20 cellular contexts compared by ENCODE assay signal in the genomic region with DNA sequence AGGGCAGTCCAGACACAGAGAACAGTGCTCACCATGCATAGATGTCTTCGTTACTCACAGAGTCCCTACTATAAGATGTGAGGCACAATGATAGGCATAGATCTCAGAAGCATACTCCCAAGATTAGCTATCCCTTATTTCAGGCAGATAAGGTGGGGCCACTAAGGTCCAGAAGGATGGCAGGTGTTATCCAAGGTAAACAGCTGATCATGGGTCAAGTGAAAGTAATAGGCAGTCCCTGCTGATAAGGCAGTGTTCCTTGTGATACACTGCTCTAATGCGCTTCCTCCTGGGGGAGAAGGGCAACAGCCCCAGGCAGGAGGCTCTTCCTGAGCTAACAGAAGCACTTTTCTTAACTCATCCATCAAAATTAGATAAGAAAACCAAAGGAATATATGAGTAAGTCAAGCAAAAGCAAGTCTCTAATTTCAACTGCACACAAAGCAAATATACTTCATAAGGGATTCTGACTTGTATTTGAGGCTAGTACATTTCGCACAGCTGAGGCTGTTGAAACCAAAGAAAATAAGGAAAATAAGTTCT. TPM values are rescaled to one million over a fixed set of nuclear protein-coding genes. Genes with fewer than 3 reads are reported as not detected.
DNase-seq lines count a peak whose midpoint lies in the region; ATAC-seq and FAIRE-seq lines count a peak whose summit lies in the region.
"Had no signal": no experiment of that assay in that cellular context is flagged by ENCODE, and none has a peak within 500 bp of the region (broad histone marks: within the 10 kb centered on the region; RNA-seq: fewer than 3 reads in every experiment).

No MANE protein-coding gene starts in this region.

- H3K4me3 ChIP-seq in small intestine (ENCODE audit: low read depth in 1 of 2, low read length in 2 of 2), result no peak overlapping the region
- H3K4me3 ChIP-seq: GM12878, SJCRH30 had no signal

- no peaks in the 10 kb centered on the region for H3K36me3 ChIP-seq in small intestine (ENCODE audit: control insufficient read depth in 2 of 2, insufficient read depth in 2 of 2, low read length in 2 of 2)
- H3K36me3 ChIP-seq: BE2C, SJCRH30 had no signal

- H3K9me3 ChIP-seq in small intestine (ENCODE audit: control insufficient read depth, low read depth), result no peaks in the 10 kb centered on the region
- H3K9me3 ChIP-seq: BE2C, SJCRH30 had no signal

- peak; percentile 9 for DNase-seq in NCI-H748 (lab: John Stamatoyannopoulos, UW; ENCODE audit: unreplicated experiment)
- DNase-seq in NCI-H748 treated with DMSO at 0.1 percent for 48 hours (lab: John Stamatoyannopoulos, UW), result no peak
- DNase-seq in OCI-M1 (lab: John Stamatoyannopoulos, UW), result peak; percentile 44
- DNase-seq in caudate nucleus (lab: John Stamatoyannopoulos, UW), result no peak
- peak; percentile 80 for DNase-seq in small intestine
- DNase-seq in AG08395 (ENCODE audit: low spot score), result no peak
- DNase-seq in stimulated activated CD4-positive, alpha-beta T cell treated with anti-CD3 and anti-CD28 coated beads, Interleukin-4, amount 100 ng/mL, for 1 hour, result no peak
- DNase-seq: BE2C; CD4-positive, CD25-positive, alpha-beta regulatory T cell; EL; H9; NCI-H1048; NCI-H1436 treated with DMSO at 0.1 percent for 48 hours; NCI-H2081 treated with DMSO at 0.1 percent for 48 hours; NCI-H510A; SJCRH30 had no signal

- H3K27me3 ChIP-seq in small intestine (ENCODE audit: control insufficient read depth in 2 of 2, insufficient read depth in 2 of 2, low read length in 2 of 2), result no peaks in the 10 kb centered on the region
- H3K27me3 ChIP-seq: BE2C, SJCRH30 had no signal

- 40 to 72% (median 56%) methylated on average over 3 of the region's 3 CpGs for WGBS in small intestine, 3 donors

- no peak for ATAC-seq in HG03159 (IDR thresholded peaks at IDR 0.05; ENCODE audit: unreplicated experiment)
- ATAC-seq: GM12878 had no signal

- FAIRE-seq in small intestine (lab: Jason Lieb, UNC), result no peak
- FAIRE-seq: GM12878 had no signal

- no peaks in the 10 kb centered on the region for H3K4me1 ChIP-seq in small intestine (ENCODE audit: control insufficient read depth in 2 of 2, insufficient read depth in 1 of 2, low read depth in 1 of 2, low read length in 1 of 2)
- H3K4me1 ChIP-seq: BE2C, SJCRH30 had no signal

- H3K27ac ChIP-seq in caudate nucleus (ENCODE audit: low read depth, low read length), result peak overlapping the region; percentile 82
- H3K27ac ChIP-seq in small intestine (ENCODE audit: low read depth in 1 of 2, low read length in 1 of 2), result no peak overlapping the region
- H3K27ac ChIP-seq: 22Rv1, HL-60, SJCRH30 had no signal

RNA-seq across cellular contexts. Expression of gene METTL24, which starts 42.2 kb away (rescaled TPM):
- polyA plus RNA-seq in small intestine, result under 1 TPM in 1 of 3 donors, not detected in 2; 0.66 TPM
- polyA plus RNA-seq: CD4-positive, CD25-positive, alpha-beta regulatory T cell had no signal

Comparison
In these comparisons a context has a peak if more than half of its experiments do, and no peak if none do; other contexts are left out.
1. DNase-seq: peak in NCI-H748 (single experiment), OCI-M1 (single experiment) and small intestine (single experiment); none in NCI-H748 treated with DMSO at 0.1 percent for 48 hours (single experiment), caudate nucleus (0 of 61), AG08395 (single experiment) and stimulated activated CD4-positive, alpha-beta T cell treated with anti-CD3 and anti-CD28 coated beads, Interleukin-4, amount 100 ng/mL, for 1 hour (single experiment).